19 cellular contexts compared by ENCODE assay signal in the genomic region with DNA sequence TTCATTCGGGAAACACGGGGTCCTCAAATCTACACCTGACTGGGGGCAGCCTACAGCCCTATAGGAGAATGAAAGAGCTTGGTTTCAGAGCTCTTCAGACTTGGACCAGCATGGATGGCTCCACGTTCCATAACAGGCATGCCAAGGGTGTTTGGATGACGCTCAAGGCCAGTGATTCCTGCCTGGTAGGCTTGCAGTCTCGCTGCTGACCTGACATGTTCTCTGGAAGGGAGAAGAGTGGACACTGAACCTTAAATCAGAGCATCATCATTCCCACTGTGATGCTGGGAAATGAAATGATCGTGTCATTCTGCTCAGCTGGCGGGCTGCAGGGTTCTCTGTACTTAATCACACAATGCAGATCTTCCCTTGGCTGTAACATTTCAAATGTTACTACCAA. TPM values are rescaled to one million over a fixed set of nuclear protein-coding genes. Genes with fewer than 3 reads are reported as not detected.
DNase-seq lines count a peak whose midpoint lies in the region; ATAC-seq, FAIRE-seq and TF ChIP-seq lines count a peak whose summit lies in the region.
"Had no signal": no experiment of that assay in that cellular context is flagged by ENCODE, and none has a peak within 500 bp of the region (broad histone marks: within the 10 kb centered on the region; RNA-seq: fewer than 3 reads in every experiment).

No MANE protein-coding gene starts in this region.

- CTCF ChIA-PET in GM12878 (lab: Yijun Ruan, JAX) = interaction anchor here (1.3 kb wide), 1 partner anchor 22 kb away, joined by 6 read pairs; no protein-coding TSS in a partner anchor
- CTCF ChIA-PET in A673 (lab: Charles Lee) = no interaction called here

- TF ChIP-seq POLR2A in GM12878 (IDR thresholded peaks at IDR 0.05; ENCODE audit: low read depth, low read length) (no peak), right lobe of liver (IDR thresholded peaks at IDR 0.05) (no peak)

- no peak for FAIRE-seq in GM12878 (lab: Jason Lieb, UNC)

- intact Hi-C loops in GM12878 (cut with micrococcal nuclease; ENCODE audit: unreplicated experiment) = no loop called here
- intact Hi-C loops in right lobe of liver (cut with DNase I) = no loop called here
- intact Hi-C loops in A673 (cut with micrococcal nuclease; ENCODE audit: unreplicated experiment) = no loop called here

- H3K9me3 ChIP-seq in BLaER1 (no peaks in the 10 kb centered on the region), GM12878 (replicated peaks; ENCODE audit: control insufficient read depth, insufficient read depth, low read length) (no peaks in the 10 kb centered on the region), right lobe of liver (no peaks in the 10 kb centered on the region), A673 (ENCODE audit: low read depth, low read length, poor library complexity, severe bottlenecking) (no peaks in the 10 kb centered on the region)
- H3K9me3 ChIP-seq: lower lobe of right lung had no signal

- DNase-seq in GM12878 (ENCODE audit: low read depth, low spot score) (no peak), right lobe of liver (no peak), A673 (ENCODE audit: low spot score) (no peak), NCI-H82 treated with DMSO at 0.1 percent for 48 hours (lab: John Stamatoyannopoulos, UW; ENCODE audit: unreplicated experiment) (no peak)
- DNase-seq: 8988T; activated T-cell treated with anti-CD3 and anti-CD28 coated beads, Interleukin-2, amount 50 U/mL, for 4 hours; CD8-positive, alpha-beta T cell; lower lobe of right lung; natural killer cell; right cardiac atrium; SHP77 treated with DMSO at 0.1 percent for 48 hours; stimulated activated CD4-positive, alpha-beta T cell treated with anti-CD3 and anti-CD28 coated beads, Interleukin-2, amount 100 ng/mL, for 24 hours had no signal

- POLR2A ChIA-PET in GM12878 (lab: Charles Lee) (no interaction called here), A673 (lab: Charles Lee; ENCODE audit: low non-redundant PET) (no interaction called here)

- in situ Hi-C loops in GM12878 (cut with MboI) = no loop called here

- WGBS in GM12878 (ENCODE audit: insufficient coverage, insufficient replicate concordance, low lambda C conversion rate, missing lambda C conversion rate) = 31% methylated on average over 7 of the region's 7 CpGs
- 49% methylated on average over 3 of the region's 7 CpGs for WGBS in right lobe of liver (ENCODE audit: insufficient coverage, low coverage, low lambda C conversion rate, missing lambda C conversion rate)

- no peak for TF ChIP-seq RAD21 in GM12878 (IDR thresholded peaks at IDR 0.05; ENCODE audit: insufficient read depth, low read depth, low read length)

- H3K4me3 ChIP-seq in BLaER1 (no peak overlapping the region), GM12878 (no peak overlapping the region), right lobe of liver (no peak overlapping the region), A673 (ENCODE audit: low read depth, low read length, poor library complexity, severe bottlenecking) (no peak overlapping the region)
- H3K4me3 ChIP-seq: lower lobe of right lung had no signal

- TF ChIP-seq CTCF in GM12878 (IDR thresholded peaks at IDR 0.05 in 2 of 3, conservative IDR thresholded peaks at IDR 0.05 in 1 of 3; ENCODE audit: control insufficient read depth in 2 of 3, extremely low read depth in 1 of 3, insufficient read depth in 1 of 3, low read depth in 3 of 3, low read length in 3 of 3) = no peak
- TF ChIP-seq CTCF in right lobe of liver (IDR thresholded peaks at IDR 0.05) = no peak
- no peak for TF ChIP-seq CTCF in A673 (conservative IDR thresholded peaks at IDR 0.05; ENCODE audit: low read depth, low read length)

- H3K36me3 ChIP-seq in BLaER1 (no peaks in the 10 kb centered on the region), GM12878 (ENCODE audit: control insufficient read depth in 2 of 2, insufficient read depth in 2 of 2, low read length in 1 of 2) (no peaks in the 10 kb centered on the region), right lobe of liver (no peaks in the 10 kb centered on the region), A673 (ENCODE audit: insufficient read depth, low read length, poor library complexity, severe bottlenecking) (no peaks in the 10 kb centered on the region)
- H3K36me3 ChIP-seq: lower lobe of right lung had no signal

- peak overlapping the region; percentile 22 for H2AFZ ChIP-seq in GM12878 (ENCODE audit: control insufficient read depth, low read depth, low read length)

- peak; percentile 16 for ATAC-seq in GM19467 (IDR thresholded peaks at IDR 0.05; ENCODE audit: unreplicated experiment)
- ATAC-seq in HG02884 (IDR thresholded peaks at IDR 0.05; ENCODE audit: unreplicated experiment) = peak; percentile 24
- ATAC-seq in GM12878 = peak; percentile 28; the same call in 2 of the 3 replicates
- ATAC-seq in GM21381 (IDR thresholded peaks at IDR 0.05; ENCODE audit: unreplicated experiment) = no peak
- no peak for ATAC-seq in right lobe of liver
- ATAC-seq: activated T-cell treated with anti-CD3 and anti-CD28 coated beads, Interleukin-2, amount 50 U/mL, for 4 hours; CD8-positive, alpha-beta T cell; natural killer cell; right cardiac atrium had no signal

- RAD21 ChIA-PET in GM12878 (lab: Charles Lee; ENCODE audit: unreplicated experiment) = interaction anchor here (2.4 to 4.6 kb wide), 2 partner anchors 10 to 20 kb away, joined by 7 to 32 read pairs; no protein-coding TSS in a partner anchor

- BruUV-seq in GM12878 (replicated peaks; lab: Mats Ljungman, UMichigan) (no TSS peak), A673 (replicated peaks; lab: Mats Ljungman, UMichigan) (no TSS peak)

- no peaks in the 10 kb centered on the region for H3K27me3 ChIP-seq in BLaER1
- no peaks in the 10 kb centered on the region; a peak in 1 of 4 replicates for H3K27me3 ChIP-seq in GM12878 (replicated peaks in 1 of 2; ENCODE audit: control insufficient read depth in 2 of 2, insufficient read depth in 2 of 2, low read length in 1 of 2)
- no peaks in the 10 kb centered on the region for H3K27me3 ChIP-seq in right lobe of liver
- H3K27me3 ChIP-seq in A673 (replicated peaks; ENCODE audit: insufficient read depth, low read depth, low read length, poor library complexity) = no peaks in the 10 kb centered on the region

- H3K4me1 ChIP-seq in BLaER1 (peaks cover 19% of the 10 kb centered on the region), GM12878 (ENCODE audit: control insufficient read depth, insufficient read depth, low read length) (peaks cover 20% of the 10 kb centered on the region), right lobe of liver (no peaks in the 10 kb centered on the region), A673 (ENCODE audit: insufficient read depth, low read length, poor library complexity, severe bottlenecking) (no peaks in the 10 kb centered on the region)
- H3K4me1 ChIP-seq: lower lobe of right lung had no signal

- TF ChIP-seq EP300 in GM12878 (IDR thresholded peaks at IDR 0.05; ENCODE audit: borderline replicate concordance in 1 of 2, control insufficient read depth in 1 of 2, low read depth in 2 of 2, low read length in 2 of 2) = no peak

- H3K27ac ChIP-seq in BLaER1 (no peak overlapping the region), GM12878 (ENCODE audit: control insufficient read depth, insufficient read depth) (0 out of 2 replicates have a peak overlapping the region, but pooled peaks have one; percentile 6), right lobe of liver (no peak overlapping the region), A673 (ENCODE audit: low read depth, low read length, poor library complexity, severe bottlenecking) (no peak overlapping the region)
- H3K27ac ChIP-seq: lower lobe of right lung had no signal

- peak overlapping the region; percentile 65 for H3K4me2 ChIP-seq in BLaER1
- H3K4me2 ChIP-seq in GM12878 (ENCODE audit: control insufficient read depth, insufficient read depth) = no peak overlapping the region

- no peak overlapping the region for H3K9ac ChIP-seq in BLaER1
- no peak overlapping the region for H3K9ac ChIP-seq in GM12878 (ENCODE audit: control insufficient read depth, insufficient read depth, low read length)

- SMC1A ChIA-PET in GM12878 (lab: Charles Lee; ENCODE audit: uncharacterized antibody, unreplicated experiment) = interaction anchor here (1.6 to 3.7 kb wide), 2 partner anchors 18 to 26 kb away, joined by 3 to 11 read pairs; no protein-coding TSS in a partner anchor

- no peaks in the 10 kb centered on the region for H4K20me1 ChIP-seq in BLaER1
- no peaks in the 10 kb centered on the region for H4K20me1 ChIP-seq in GM12878 (ENCODE audit: control insufficient read depth, insufficient read depth)

- no peaks in the 10 kb centered on the region for H3K79me2 ChIP-seq in GM12878 (ENCODE audit: control insufficient read depth, insufficient read depth, low read length)

TF ChIP-seq in GM12878, 131 proteins besides CTCF, POLR2A, EP300 and RAD21 (continues in another document):
- TF ChIP-seq MTA3 (IDR thresholded peaks at IDR 0.05; ENCODE audit: borderline replicate concordance, low read length) (no peak), POU2F2 (IDR thresholded peaks at IDR 0.05; ENCODE audit: borderline replicate concordance, low read depth, low read length) (no peak), RBBP5 (conservative IDR thresholded peaks at IDR 0.05) (no peak), TARDBP (IDR thresholded peaks at IDR 0.05; ENCODE audit: borderline replicate concordance) (no peak), MAX (IDR thresholded peaks at IDR 0.05; ENCODE audit: low read depth, low read length) (no peak), TBL1XR1 (IDR thresholded peaks at IDR 0.05; ENCODE audit: low read depth, low read length) (no peak)

RNA-seq across cellular contexts. Expression of gene CFAP90, which starts 57.1 kb away (rescaled TPM):
- total RNA-seq in GM12878 (2013; cell fraction: nucleolus; rRNA removed) = not detected in 2 replicates
- total RNA-seq in GM12878 (2014; rRNA removed) (not detected in 2 replicates), GM12878 (2014; rRNA removed; fragmentation: Illumina TruSeq; extraction: Trizol) (not detected in 2 replicates), GM12878 (2021) (not detected in 2 replicates), right lobe of liver (under 1 TPM in 4 of 6 experiments, not detected in 2; 0.10 to 0.64 (median 0.41) TPM), A673 (2021) (not detected in 2 replicates)
- polyA plus RNA-seq in GM12878 (2011; ENCODE audit: low read depth) = not detected
- polyA plus RNA-seq in GM12878 (2011; rRNA removed) (not detected in 2 replicates), GM12878 (2014; fragmentation: Illumina TruSeq; extraction: Trizol) (not detected in 2 replicates), GM12878 (2014; fragmentation: Nextera tagmentation; extraction: Ambion mirVana) (not detected), GM12878 (2014; rRNA removed) (not detected in 2 replicates), GM12878 (2016; fragmentation: Nextera tagmentation; extraction: Ambion mirVana) (not detected)
- polyA plus RNA-seq in GM12878 (2011; cell fraction: cytosol; rRNA removed) = not detected in 2 replicates
- polyA plus RNA-seq in GM12878 (2011; cell fraction: nucleus; rRNA removed) = not detected in 2 replicates
- not detected in 2 replicates for polyA plus RNA-seq in GM12878 (2012)
- polyA minus RNA-seq in GM12878 (2011; rRNA and poly(A)+ RNA removed) = not detected in 2 replicates
- polyA minus RNA-seq in GM12878 (2011; cell fraction: cytosol; rRNA and poly(A)+ RNA removed) = not detected in 2 replicates
- not detected in 2 replicates for polyA minus RNA-seq in GM12878 (2011; cell fraction: nucleus; rRNA and poly(A)+ RNA removed)
- total RNA-seq: activated T-cell treated with anti-CD3 and anti-CD28 coated beads, Interleukin-2, amount 50 U/mL, for 4 hours; cardiac septum; CD8-positive, alpha-beta T cell; Daoy; fibroblast of villous mesenchyme; natural killer cell had no signal

Comparison
In these comparisons a context has a peak if more than half of its experiments do, and no peak if none do; other contexts are left out.
1. ATAC-seq: peak in GM19467 (single experiment), HG02884 (single experiment) and GM12878 (single experiment); none in GM21381 (single experiment) and right lobe of liver (0 of 4).